29 cellular contexts compared by ENCODE assay signal in genomic region chr18:45748531-45748930, GRCh38. TPM values are rescaled to one million over a fixed set of nuclear protein-coding genes. Genes with fewer than 3 reads are reported as not detected.
DNase-seq lines count a peak whose midpoint lies in the region; FAIRE-seq and TF ChIP-seq lines count a peak whose summit lies in the region.
"Had no signal": no experiment of that assay in that cellular context is flagged by ENCODE, and none has a peak within 500 bp of the region (broad histone marks: within the 10 kb centered on the region; RNA-seq: fewer than 3 reads in every experiment).

No MANE protein-coding gene starts in this region.

- H2AFZ ChIP-seq in keratinocyte (ENCODE audit: control insufficient read depth, low read length) (no peak overlapping the region), neural progenitor cell (replicated peaks) (no peak overlapping the region)

- H3K4me3 ChIP-seq in keratinocyte (ENCODE audit: control insufficient read depth in 2 of 3, extremely low read depth in 1 of 3, insufficient read depth in 2 of 3, low read depth in 1 of 3, low read length in 3 of 3) (no peak overlapping the region), neural progenitor cell (no peak overlapping the region)
- H3K4me3 ChIP-seq: A549; BLaER1 treated with 17β-estradiol and CSF1 and Interleukin-3, amounts not matched to agents 10 nM and 100 nM; GM12878 had no signal

- H3K36me3 ChIP-seq in keratinocyte (ENCODE audit: control insufficient read depth in 2 of 2, extremely low read depth in 1 of 2, insufficient read depth in 2 of 2, low read length in 2 of 2) (no peaks in the 10 kb centered on the region), neural progenitor cell (no peaks in the 10 kb centered on the region)
- H3K36me3 ChIP-seq: BLaER1 treated with 17β-estradiol and CSF1 and Interleukin-3, amounts not matched to agents 10 nM and 100 nM had no signal

- H3K4me1 ChIP-seq in keratinocyte (ENCODE audit: control insufficient read depth, extremely low read depth, insufficient read depth, low read length) (peaks cover 7% of the 10 kb centered on the region), neural progenitor cell (no peaks in the 10 kb centered on the region)
- H3K4me1 ChIP-seq: Caco-2 had no signal

- no peaks in the 10 kb centered on the region for H3K27me3 ChIP-seq in keratinocyte (ENCODE audit: control insufficient read depth, extremely low read depth, insufficient read depth, low read length)
- no peaks in the 10 kb centered on the region for H3K27me3 ChIP-seq in neural progenitor cell

- no TSS peak for BruUV-seq in Calu3 (replicated peaks; lab: Mats Ljungman, UMichigan)

- H3K36me3 Mint-ChIP-seq in Calu3 (ENCODE audit: insufficient read depth, unreplicated experiment) (peaks cover 9% of the 10 kb centered on the region), neural progenitor cell (no peaks in the 10 kb centered on the region)
- H3K36me3 Mint-ChIP-seq: CD8-positive, alpha-beta T cell had no signal

- H3K27ac Mint-ChIP-seq in Calu3 (ENCODE audit: unreplicated experiment) (peak overlapping the region; percentile 85), neural progenitor cell (peak overlapping the region; percentile 29)
- H3K27ac Mint-ChIP-seq: B cell; CD4-positive, alpha-beta T cell; CD8-positive, alpha-beta T cell had no signal

- CTCF ChIA-PET in Calu3 (lab: Charles Lee): no interaction called here

- no peaks in the 10 kb centered on the region for H3K9me1 ChIP-seq in keratinocyte (ENCODE audit: control insufficient read depth, extremely low read depth, insufficient read depth, low read length)

- H3K9me3 ChIP-seq in keratinocyte (ENCODE audit: control insufficient read depth, low read depth, low read length) (no peaks in the 10 kb centered on the region), neural progenitor cell (ENCODE audit: low read depth) (no peaks in the 10 kb centered on the region)
- H3K9me3 ChIP-seq: A549, Caco-2 had no signal

- peak; percentile 13 for FAIRE-seq in keratinocyte (lab: Jason Lieb, UNC)
- FAIRE-seq: A549, GM12878, GM12892, GM18507 had no signal

- H3K9ac ChIP-seq in keratinocyte (ENCODE audit: control insufficient read depth, extremely low read depth, insufficient read depth, low read length) (no peak overlapping the region), neural progenitor cell (no peak overlapping the region)
- H3K9ac ChIP-seq: BLaER1 treated with 17β-estradiol and CSF1 and Interleukin-3, amounts not matched to agents 10 nM and 100 nM had no signal

- H3K4me1 Mint-ChIP-seq in Calu3 (ENCODE audit: low read depth, unreplicated experiment) (peaks cover 58% of the 10 kb centered on the region), neural progenitor cell (peaks cover 3% of the 10 kb centered on the region)

- DNase-seq in Calu3 (no peak), fibroblast of peridontal ligament (ENCODE audit: extremely low read depth) (peak; percentile 66), keratinocyte (ENCODE audit: low read depth, low spot score) (no peak), neural progenitor cell (ENCODE audit: low spot score) (no peak), HCEC 1CT (no peak), NCI-H345 (lab: John Stamatoyannopoulos, UW) (no peak), NCI-H2107 (lab: John Stamatoyannopoulos, UW) (no peak)
- no peak for DNase-seq in activated naive CD4-positive, alpha-beta T cell (lab: John Stamatoyannopoulos, UW)
- DNase-seq: AML-193; Caco-2; CD4-positive, alpha-beta T cell; CD8-positive, alpha-beta T cell; DMS 273 treated with DMSO at 0.1 percent for 48 hours; DMS153; DMS53; DMS79; DND-41; EL; GDM1 had no signal

- no peak overlapping the region for H3K27ac ChIP-seq in keratinocyte (ENCODE audit: control insufficient read depth, insufficient read depth, low read length)
- no peak overlapping the region for H3K27ac ChIP-seq in neural progenitor cell
- H3K27ac ChIP-seq: 22Rv1; A549; BLaER1 treated with 17β-estradiol and CSF1 and Interleukin-3, amounts not matched to agents 10 nM and 100 nM; C4-2B had no signal

- H4K20me1 ChIP-seq in keratinocyte (ENCODE audit: control insufficient read depth, extremely low read depth, insufficient read depth, low read length): no peaks in the 10 kb centered on the region
- no peaks in the 10 kb centered on the region for H4K20me1 ChIP-seq in neural progenitor cell (ENCODE audit: low read depth)
- H4K20me1 ChIP-seq: BLaER1 treated with 17β-estradiol and CSF1 and Interleukin-3, amounts not matched to agents 10 nM and 100 nM had no signal

- TF ChIP-seq CTCF in Calu3 (IDR thresholded peaks at IDR 0.05; ENCODE audit: unreplicated experiment) (no peak), keratinocyte (optimal IDR thresholded peaks at IDR 0.05 in 1 of 3, IDR thresholded peaks at IDR 0.05 in 1 of 3, conservative IDR thresholded peaks at IDR 0.05 in 1 of 3; ENCODE audit: extremely low read depth in 1 of 3, insufficient read depth in 2 of 3, low read length in 3 of 3) (no peak), neural progenitor cell (IDR thresholded peaks at IDR 0.05) (no peak)

- no peaks in the 10 kb centered on the region for H3K27me3 Mint-ChIP-seq in Calu3 (ENCODE audit: unreplicated experiment)
- peaks cover 2% of the 10 kb centered on the region for H3K27me3 Mint-ChIP-seq in neural progenitor cell (ENCODE audit: insufficient read depth, low read depth)
- H3K27me3 Mint-ChIP-seq: B cell had no signal

- H3F3A ChIP-seq in neural progenitor cell (ENCODE audit: low read depth): no peaks in the 10 kb centered on the region

- H3K4me3 Mint-ChIP-seq in Calu3 (ENCODE audit: low read depth, unreplicated experiment) (no peak overlapping the region), neural progenitor cell (no peak overlapping the region)
- H3K4me3 Mint-ChIP-seq: B cell; CD4-positive, alpha-beta T cell; CD8-positive, alpha-beta T cell had no signal

- H3K79me2 ChIP-seq in keratinocyte (ENCODE audit: control insufficient read depth, insufficient read depth, low read length): no peaks in the 10 kb centered on the region
- no peaks in the 10 kb centered on the region for H3K79me2 ChIP-seq in neural progenitor cell (ENCODE audit: low read depth)

- H3K9me3 Mint-ChIP-seq in Calu3 (ENCODE audit: low read depth, unreplicated experiment) (peaks cover 6% of the 10 kb centered on the region), neural progenitor cell (no peaks in the 10 kb centered on the region)
- H3K9me3 Mint-ChIP-seq: CD4-positive, alpha-beta T cell; CD8-positive, alpha-beta T cell had no signal

- intact Hi-C loops in Calu3 (cut with micrococcal nuclease; ENCODE audit: unreplicated experiment): no loop called here

- dilution Hi-C loops in keratinocyte (cut with MboI; ENCODE audit: extremely low pct_ligation_motif_present, low sequenced_read_pairs): no loop called here

- no peak overlapping the region for H3K4me2 ChIP-seq in keratinocyte (ENCODE audit: control insufficient read depth, extremely low read depth, insufficient read depth, low read depth, low read length)
- H3K4me2 ChIP-seq in neural progenitor cell: no peak overlapping the region
- H3K4me2 ChIP-seq: A549 had no signal

RNA-seq across cellular contexts. Expression of gene SLC14A1, which starts 24.6 kb away (rescaled TPM):
- total RNA-seq in Calu3 (2022): not detected in 2 replicates
- polyA plus RNA-seq in keratinocyte: 0.06 to 0.23 TPM in 2 of 3 replicates, not detected in the other
- 0.41 TPM for polyA plus RNA-seq in keratinocyte (2011; ENCODE audit: low read depth)
- not detected in 2 replicates for polyA plus RNA-seq in keratinocyte (2011; cell fraction: cytosol; rRNA removed)
- 0.33 TPM in 1 of 2 replicates, not detected in the other for polyA plus RNA-seq in keratinocyte (2011; cell fraction: nucleus; rRNA removed)
- polyA plus RNA-seq in keratinocyte (2012; ENCODE audit: low replicate concordance): 0.18 TPM in 1 of 2 replicates, not detected in the other
- not detected in 3 replicates for polyA minus RNA-seq in keratinocyte
- not detected for polyA minus RNA-seq in keratinocyte (2011; cell fraction: cytosol; rRNA and poly(A)+ RNA removed)
- not detected in 2 replicates for polyA minus RNA-seq in keratinocyte (2011; cell fraction: nucleus; rRNA and poly(A)+ RNA removed)
- total RNA-seq in neural progenitor cell (ENCODE audit: low replicate concordance): not detected in 2 replicates
- total RNA-seq: A172, Caco-2, G401 had no signal
